In the genomic region with DNA sequence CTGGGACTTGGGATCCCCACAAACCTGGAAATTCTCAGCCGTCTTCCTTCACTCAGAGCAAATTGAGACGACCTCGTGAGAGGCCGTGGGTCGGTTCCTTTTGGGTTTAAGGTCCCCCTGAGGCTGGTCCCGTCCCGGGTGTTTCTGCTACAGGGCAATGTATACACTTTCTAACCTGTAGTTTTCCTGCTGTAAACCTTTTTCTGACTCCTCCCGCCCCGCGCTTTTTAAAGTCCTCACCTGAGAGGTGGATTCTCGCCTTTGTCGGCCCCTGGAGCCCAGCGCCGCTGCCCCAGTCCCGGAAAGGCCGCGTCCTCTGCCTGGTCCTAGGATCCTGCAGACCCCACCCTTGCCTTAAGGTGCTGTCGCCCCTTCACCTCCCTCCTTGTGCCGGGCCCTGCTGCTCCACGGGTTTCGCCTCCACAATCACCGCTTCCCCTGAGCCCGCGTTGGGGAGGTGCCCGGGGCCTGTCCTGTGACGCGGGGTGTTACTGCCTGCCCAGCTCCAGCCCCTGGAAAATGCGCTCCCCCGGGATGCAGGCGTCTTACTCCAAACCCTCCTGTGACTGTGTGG, we compare ENCODE assay signal across 8 cellular contexts. TPM values are rescaled to one million over a fixed set of nuclear protein-coding genes. Genes with fewer than 3 reads are reported as not detected.
DNase-seq lines count a peak whose midpoint lies in the region; ATAC-seq and TF ChIP-seq lines count a peak whose summit lies in the region.

No MANE protein-coding gene starts in this region.

- peaks cover 2% of the 10 kb centered on the region for H3K36me3 Mint-ChIP-seq in T-helper 17 cell (ENCODE audit: low read depth)

- H3K27ac Mint-ChIP-seq in T-helper 17 cell, result peak overlapping the region; percentile 96

- H3K27me3 Mint-ChIP-seq in T-helper 17 cell, result no peaks in the 10 kb centered on the region

- POLR2A ChIA-PET in A673 (lab: Charles Lee; ENCODE audit: low non-redundant PET), result no interaction called here

- BruUV-seq in A673 (replicated peaks; lab: Mats Ljungman, UMichigan), result TSS peak; percentile 25

- TF ChIP-seq CTCF in A673 (conservative IDR thresholded peaks at IDR 0.05; ENCODE audit: low read depth, low read length) (no peak), upper lobe of left lung (IDR thresholded peaks at IDR 0.05) (no peak)

- ATAC-seq in GM18517 (IDR thresholded peaks at IDR 0.05; ENCODE audit: unreplicated experiment), result peak; percentile 9
- ATAC-seq in HG03139 (IDR thresholded peaks at IDR 0.05; ENCODE audit: unreplicated experiment), result peak; percentile 24
- ATAC-seq in T-helper 17 cell, result peak; percentile 45
- ATAC-seq in upper lobe of left lung (ENCODE audit: low FRiP score in 2 of 2), result peak; percentile 49 to 66

- DNase-seq in A673 (ENCODE audit: low spot score), result peak; percentile 4
- DNase-seq in T-helper 17 cell, result peak in 1 of 3 donors; percentile 5
- DNase-seq in upper lobe of left lung, result peak; percentile 24 to 81
- DNase-seq in GM19240 (ENCODE audit: insufficient read length, low spot score), result no peak

- intact Hi-C loops in A673 (cut with micrococcal nuclease; ENCODE audit: unreplicated experiment), result no loop called here

- CTCF ChIA-PET in A673 (lab: Charles Lee), result no interaction called here

- peak overlapping the region; percentile 94 for H3K4me3 Mint-ChIP-seq in T-helper 17 cell

- H3K27me3 ChIP-seq in A673 (replicated peaks; ENCODE audit: insufficient read depth, low read depth, low read length, poor library complexity) (no peaks in the 10 kb centered on the region), endocrine pancreas (ENCODE audit: control insufficient read depth, insufficient read depth, low read length) (no peaks in the 10 kb centered on the region), mucosa of stomach (ENCODE audit: control insufficient read depth, insufficient read depth, low read length) (no peaks in the 10 kb centered on the region), upper lobe of left lung (no peaks in the 10 kb centered on the region)

- H3K36me3 ChIP-seq in A673 (ENCODE audit: insufficient read depth, low read length, poor library complexity, severe bottlenecking) (peaks cover 18% of the 10 kb centered on the region), endocrine pancreas (ENCODE audit: control insufficient read depth, insufficient read depth, low read length) (no peaks in the 10 kb centered on the region), mucosa of stomach (ENCODE audit: control insufficient read depth, insufficient read depth, low read length) (no peaks in the 10 kb centered on the region), upper lobe of left lung (peaks cover 0 to 27% (median 3%) of the 10 kb centered on the region in 4 donors)

- 1% methylated on average over 21 to 24 of the region's 30 CpGs for WGBS in upper lobe of left lung, 2 donors

- peaks cover 11% of the 10 kb centered on the region for H3K4me1 Mint-ChIP-seq in T-helper 17 cell

- H3K4me1 ChIP-seq in A673 (ENCODE audit: insufficient read depth, low read length, poor library complexity, severe bottlenecking), result no peaks in the 10 kb centered on the region
- peaks cover 5% of the 10 kb centered on the region for H3K4me1 ChIP-seq in endocrine pancreas (ENCODE audit: control insufficient read depth, insufficient read depth, low read length)
- no peaks in the 10 kb centered on the region for H3K4me1 ChIP-seq in mucosa of stomach (ENCODE audit: control insufficient read depth, insufficient read depth, low read length)
- H3K4me1 ChIP-seq in upper lobe of left lung, result peaks cover 0 to 6% (median 6%) of the 10 kb centered on the region in 4 donors

- peak overlapping the region; percentile 91 for H3K4me3 ChIP-seq in A673 (ENCODE audit: low read depth, low read length, poor library complexity, severe bottlenecking)
- H3K4me3 ChIP-seq in endocrine pancreas (ENCODE audit: control insufficient read depth, insufficient read depth, low read length), result peak overlapping the region; percentile 66
- peak overlapping the region; percentile 80 for H3K4me3 ChIP-seq in mucosa of stomach (ENCODE audit: low read length)
- H3K4me3 ChIP-seq in upper lobe of left lung, result peak overlapping the region; percentile 37 to 66 (median 60)

- no peak for TF ChIP-seq EP300 in upper lobe of left lung (IDR thresholded peaks at IDR 0.05)

- H3K27ac ChIP-seq in A673 (ENCODE audit: low read depth, low read length, poor library complexity, severe bottlenecking) (peak overlapping the region; percentile 83), upper lobe of left lung (peak overlapping the region; percentile 75 to 85 (median 82))

- peak overlapping the region; percentile 76 for H3K9ac ChIP-seq in endocrine pancreas (ENCODE audit: control insufficient read depth, insufficient read depth, low read length)
- peak overlapping the region; percentile 83 for H3K9ac ChIP-seq in mucosa of stomach (ENCODE audit: low read length)

- TF ChIP-seq POLR2A in upper lobe of left lung (IDR thresholded peaks at IDR 0.05), result no peak

- H3K9me3 ChIP-seq in A673 (ENCODE audit: low read depth, low read length, poor library complexity, severe bottlenecking), result no peaks in the 10 kb centered on the region
- no peaks in the 10 kb centered on the region for H3K9me3 ChIP-seq in T-helper 17 cell (ENCODE audit: control insufficient read depth, low read length, poor library complexity, severe bottlenecking)
- H3K9me3 ChIP-seq in endocrine pancreas (ENCODE audit: control insufficient read depth, low read length), result no peaks in the 10 kb centered on the region
- H3K9me3 ChIP-seq in mucosa of stomach (ENCODE audit: control insufficient read depth, low read length), result no peaks in the 10 kb centered on the region
- H3K9me3 ChIP-seq in upper lobe of left lung, result no peaks in the 10 kb centered on the region

RNA-seq across cellular contexts. Expression of gene ZNF761, which starts 0.4 kb away (rescaled TPM):
- total RNA-seq in A673 (2021), result 12.0 and 13.1 TPM in 2 replicates
- 1 to 10 TPM; 5.7 to 7.8 TPM for total RNA-seq in T-helper 17 cell
- total RNA-seq in upper lobe of left lung, result 10 to 100 TPM in 2 of 6 donors, 1 to 10 TPM in 4; 5.0 to 26.2 (median 9.5) TPM

RNA-seq across cellular contexts. Expression of gene ZNF813, which starts 35.4 kb away (rescaled TPM):
- total RNA-seq in A673 (2021) (5.6 and 8.0 TPM in 2 replicates), T-helper 17 cell (1 to 10 TPM; 1.3 to 3.6 TPM), upper lobe of left lung (1 to 10 TPM; 2.2 to 8.4 (median 3.1) TPM)

RNA-seq across cellular contexts. Expression of gene ZNF765, which starts 37.2 kb away (rescaled TPM):
- total RNA-seq in A673 (2021) (7.3 and 10.4 TPM in 2 replicates), T-helper 17 cell (1 to 10 TPM; 6.7 to 7.7 TPM), upper lobe of left lung (10 to 100 TPM in 3 of 6 donors, 1 to 10 TPM in 3; 7.9 to 21.0 (median 10.5) TPM)
